In the genomic region with DNA sequence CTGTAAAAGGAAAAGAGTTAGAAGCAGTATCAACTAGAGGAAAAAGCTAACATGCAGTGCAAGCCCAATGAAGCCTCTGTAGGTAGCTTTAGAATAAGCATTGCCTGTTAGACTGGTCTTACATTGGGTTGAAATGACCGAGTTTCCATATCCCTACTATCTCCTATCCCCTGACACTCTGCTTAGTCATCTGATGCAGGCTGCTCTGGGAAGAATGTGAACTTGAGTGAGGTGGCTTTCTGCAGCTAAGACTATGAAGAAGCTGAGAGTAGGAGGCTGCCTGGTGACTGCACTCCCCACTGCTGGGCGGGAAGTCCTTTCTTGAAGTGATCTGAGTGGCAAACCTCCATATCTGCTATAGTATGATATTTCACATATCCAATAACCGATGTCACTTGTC, we compare ENCODE assay signal across 15 cellular contexts.
DNase-seq lines count a peak whose midpoint lies in the region; ATAC-seq and TF ChIP-seq lines count a peak whose summit lies in the region.
"Had no signal": no experiment of that assay in that cellular context is flagged by ENCODE, and none has a peak within 500 bp of the region (broad histone marks: within the 10 kb centered on the region; RNA-seq: fewer than 3 reads in every experiment).

No MANE protein-coding gene starts in this region.

- no peaks in the 10 kb centered on the region for H3K9me3 Mint-ChIP-seq in activated T-helper 17 cell treated with anti-CD3 and anti-CD28 coated beads, Interleukin-2, amount 50 U/mL, for 72 hours
- H3K9me3 Mint-ChIP-seq in neural progenitor cell, result peaks cover 10% of the 10 kb centered on the region

- H3K4me3 Mint-ChIP-seq in activated T-helper 17 cell treated with anti-CD3 and anti-CD28 coated beads, Interleukin-2, amount 50 U/mL, for 72 hours, result no peak overlapping the region
- no peak overlapping the region for H3K4me3 Mint-ChIP-seq in neural progenitor cell
- H3K4me3 Mint-ChIP-seq: neural crest cell; stimulated activated naive B cell treated with anti-CD40 and anti-IgM and Interleukin-4, amounts not matched to agents 10 μg/mL and 1 μg/mL and 100 μg/mL, for 72 hours had no signal

- DNase-seq in DMS53 (lab: John Stamatoyannopoulos, UW) (peak; percentile 35), DMS53 treated with DMSO at 0.1 percent for 48 hours (lab: John Stamatoyannopoulos, UW; ENCODE audit: unreplicated experiment) (no peak), glomerular visceral epithelial cell (ENCODE audit: extremely low spot score) (peak; percentile 27), upper lobe of left lung (no peak), NCI-H748 (lab: John Stamatoyannopoulos, UW; ENCODE audit: unreplicated experiment) (no peak), neural progenitor cell (ENCODE audit: low spot score) (no peak), NCI-H446 treated with DMSO at 0.1 percent for 48 hours (lab: John Stamatoyannopoulos, UW) (no peak)
- DNase-seq: 8988T; activated CD8-positive, alpha-beta memory T cell treated with anti-CD3 and anti-CD28 coated beads, Interleukin-2, amount 50 U/mL, for 48 hours; left cardiac atrium; NCI-H2029; stimulated activated naive B cell treated with anti-CD40 and anti-IgM and Interleukin-4, amounts not matched to agents 10 μg/mL and 1 μg/mL and 100 μg/mL, for 72 hours had no signal

- H3K9ac ChIP-seq in neural progenitor cell, result no peak overlapping the region

- no peak overlapping the region for H2AFZ ChIP-seq in neural progenitor cell (replicated peaks)

- TF ChIP-seq CTCF in upper lobe of left lung (IDR thresholded peaks at IDR 0.05) (no peak), neural progenitor cell (IDR thresholded peaks at IDR 0.05) (no peak)

- peak overlapping the region in 3 of 4 donors; percentile 28 to 48 (median 41) for H3K27ac ChIP-seq in upper lobe of left lung
- no peak overlapping the region for H3K27ac ChIP-seq in neural progenitor cell
- H3K27ac ChIP-seq: ascending aorta had no signal

- no peaks in the 10 kb centered on the region for H3K36me3 ChIP-seq in upper lobe of left lung
- no peaks in the 10 kb centered on the region for H3K36me3 ChIP-seq in neural progenitor cell
- H3K36me3 ChIP-seq: ascending aorta had no signal

- H3K9me3 ChIP-seq in upper lobe of left lung (no peaks in the 10 kb centered on the region), neural progenitor cell (ENCODE audit: low read depth) (no peaks in the 10 kb centered on the region)
- H3K9me3 ChIP-seq: ascending aorta had no signal

- H3K4me1 ChIP-seq in upper lobe of left lung (no peaks in the 10 kb centered on the region), neural progenitor cell (no peaks in the 10 kb centered on the region)
- H3K4me1 ChIP-seq: ascending aorta had no signal

- H3K4me3 ChIP-seq in upper lobe of left lung (no peak overlapping the region), neural progenitor cell (no peak overlapping the region)
- H3K4me3 ChIP-seq: ascending aorta had no signal

- H3K4me2 ChIP-seq in neural progenitor cell, result no peak overlapping the region

- no peaks in the 10 kb centered on the region for H3K36me3 Mint-ChIP-seq in activated T-helper 17 cell treated with anti-CD3 and anti-CD28 coated beads, Interleukin-2, amount 50 U/mL, for 72 hours (ENCODE audit: low read depth)
- H3K36me3 Mint-ChIP-seq in neural progenitor cell, result no peaks in the 10 kb centered on the region

- no peaks in the 10 kb centered on the region for H3K4me1 Mint-ChIP-seq in activated T-helper 17 cell treated with anti-CD3 and anti-CD28 coated beads, Interleukin-2, amount 50 U/mL, for 72 hours
- no peaks in the 10 kb centered on the region for H3K4me1 Mint-ChIP-seq in neural progenitor cell
- H3K4me1 Mint-ChIP-seq: neural crest cell; stimulated activated naive B cell treated with anti-CD40 and anti-IgM and Interleukin-4, amounts not matched to agents 10 μg/mL and 1 μg/mL and 100 μg/mL, for 72 hours had no signal

- peak; percentile 62 for ATAC-seq in activated T-helper 17 cell treated with anti-CD3 and anti-CD28 coated beads, Interleukin-2, amount 50 U/mL, for 72 hours (replicated peaks)
- peak in 1 of 2 donors; percentile 61 for ATAC-seq in upper lobe of left lung (ENCODE audit: low FRiP score in 2 of 2)
- ATAC-seq: stimulated activated naive B cell treated with anti-CD40 and anti-IgM and Interleukin-4, amounts not matched to agents 10 μg/mL and 1 μg/mL and 100 μg/mL, for 72 hours had no signal

- no peak for TF ChIP-seq EP300 in upper lobe of left lung (IDR thresholded peaks at IDR 0.05)

- H3K27ac Mint-ChIP-seq in activated T-helper 17 cell treated with anti-CD3 and anti-CD28 coated beads, Interleukin-2, amount 50 U/mL, for 72 hours, result no peak overlapping the region
- H3K27ac Mint-ChIP-seq in neural progenitor cell, result no peak overlapping the region
- H3K27ac Mint-ChIP-seq: stimulated activated naive B cell treated with anti-CD40 and anti-IgM and Interleukin-4, amounts not matched to agents 10 μg/mL and 1 μg/mL and 100 μg/mL, for 72 hours had no signal

- H3K27me3 Mint-ChIP-seq in activated T-helper 17 cell treated with anti-CD3 and anti-CD28 coated beads, Interleukin-2, amount 50 U/mL, for 72 hours, result no peaks in the 10 kb centered on the region
- no peaks in the 10 kb centered on the region for H3K27me3 Mint-ChIP-seq in neural progenitor cell (ENCODE audit: insufficient read depth, low read depth)
- H3K27me3 Mint-ChIP-seq: stimulated activated naive B cell treated with anti-CD40 and anti-IgM and Interleukin-4, amounts not matched to agents 10 μg/mL and 1 μg/mL and 100 μg/mL, for 72 hours had no signal

- H3F3A ChIP-seq in neural progenitor cell (ENCODE audit: low read depth), result no peaks in the 10 kb centered on the region

- TF ChIP-seq POLR2A in upper lobe of left lung (IDR thresholded peaks at IDR 0.05), result no peak

- H4K20me1 ChIP-seq in neural progenitor cell (ENCODE audit: low read depth), result no peaks in the 10 kb centered on the region

- H3K79me2 ChIP-seq in neural progenitor cell (ENCODE audit: low read depth), result no peaks in the 10 kb centered on the region

- no peaks in the 10 kb centered on the region for H3K27me3 ChIP-seq in upper lobe of left lung
- no peaks in the 10 kb centered on the region for H3K27me3 ChIP-seq in neural progenitor cell
- H3K27me3 ChIP-seq: ascending aorta had no signal

- 77 to 80% methylated on average over 3 of the region's 3 CpGs for WGBS in upper lobe of left lung, 2 donors

Comparison
In these comparisons a context has a peak if more than half of its experiments do, and no peak if none do; other contexts are left out.
1. DNase-seq: peak in DMS53 (single experiment) and glomerular visceral epithelial cell (single experiment); none in DMS53 treated with DMSO at 0.1 percent for 48 hours (single experiment), upper lobe of left lung (0 of 2), NCI-H748 (single experiment), neural progenitor cell (single experiment) and NCI-H446 treated with DMSO at 0.1 percent for 48 hours (single experiment).